9 cellular contexts compared by ENCODE assay signal in the genomic region with DNA sequence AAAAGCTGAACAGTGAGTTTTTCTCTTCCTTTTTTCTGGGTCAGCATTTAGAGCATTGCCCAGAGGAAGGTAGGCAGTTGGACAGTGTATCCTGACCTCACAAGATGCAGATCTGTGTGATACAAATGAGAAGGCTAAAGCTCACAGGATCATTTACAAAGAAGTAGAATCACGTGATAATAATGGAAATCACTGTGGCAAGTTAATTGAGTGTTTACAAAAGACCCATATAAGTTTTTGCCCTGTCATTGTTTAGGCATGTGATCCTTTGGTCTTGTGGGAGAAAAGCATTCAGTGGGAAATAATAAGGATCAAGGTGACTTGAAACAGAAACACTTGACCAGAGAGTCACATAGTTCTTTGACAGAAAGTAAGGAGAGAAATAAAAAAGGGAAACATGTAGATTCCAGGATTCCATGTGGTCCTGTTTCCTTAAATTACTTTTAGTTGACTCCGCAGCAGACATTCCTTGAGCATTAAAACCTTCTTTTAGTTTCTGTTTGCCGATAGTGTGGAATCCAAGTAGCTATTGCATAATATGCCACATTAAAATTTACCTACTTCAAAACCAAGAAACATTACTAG.
DNase-seq lines count a peak whose midpoint lies in the region; ATAC-seq and TF ChIP-seq lines count a peak whose summit lies in the region.
"Had no signal": no experiment of that assay in that cellular context is flagged by ENCODE, and none has a peak within 500 bp of the region (broad histone marks: within the 10 kb centered on the region; RNA-seq: fewer than 3 reads in every experiment).

No MANE protein-coding gene starts in this region.

- H3K23me2 ChIP-seq in H9 (ENCODE audit: insufficient read length, low read depth, low read length, poor library complexity, severe bottlenecking), result no peaks in the 10 kb centered on the region

- H3K4me1 ChIP-seq in H9 (ENCODE audit: insufficient read depth, low read length) (no peaks in the 10 kb centered on the region), thoracic aorta (ENCODE audit: control insufficient read depth in 1 of 2, low read depth in 2 of 2) (peaks cover 0 to 11% of the 10 kb centered on the region in 2 donors)

- no peak overlapping the region for H3T11ph ChIP-seq in H9 (ENCODE audit: low read length)

- no peak overlapping the region for H3K23ac ChIP-seq in H9 (ENCODE audit: insufficient read length, low read depth, low read length)

- H3K4me1 Mint-ChIP-seq in H9, result no peaks in the 10 kb centered on the region

- H3K4ac ChIP-seq in H9 (ENCODE audit: low read depth, low read length), result no peak overlapping the region

- no peak overlapping the region for H2BK20ac ChIP-seq in H9 (ENCODE audit: low read depth, low read length, poor library complexity, severe bottlenecking)

- no peak overlapping the region for H4K8ac ChIP-seq in H9 (replicated peaks; ENCODE audit: insufficient read length, low read depth, low read length)

- H3K4me3 Mint-ChIP-seq in H9, result no peak overlapping the region

- DNase-seq in H9, result no peak
- DNase-seq in astrocyte of the cerebellum (ENCODE audit: low read depth), result peak; percentile 90
- DNase-seq in kidney tubule cell (ENCODE audit: low spot score), result peak; percentile 88
- DNase-seq in thoracic aorta (ENCODE audit: low spot score), result no peak
- no peak for DNase-seq in epidermal melanocyte (ENCODE audit: insufficient read length, low spot score)
- DNase-seq in NCI-H510A treated with DMSO at 0.1 percent for 48 hours (lab: John Stamatoyannopoulos, UW), result no peak
- no peak for DNase-seq in lower leg skin (ENCODE audit: low spot score in 2 of 2)
- DNase-seq in medulla oblongata (ENCODE audit: extremely low spot score), result no peak
- DNase-seq: NCI-H2227 treated with DMSO at 0.1 percent for 48 hours had no signal

- H4K5ac ChIP-seq in H9 (ENCODE audit: insufficient read length, low read depth, low read length), result no peak overlapping the region

- no peak overlapping the region for H4K91ac ChIP-seq in H9 (ENCODE audit: insufficient read length, low read depth, low read length)

- no peaks in the 10 kb centered on the region for H4K20me1 ChIP-seq in H9 (ENCODE audit: control insufficient read depth, insufficient read depth, insufficient read length)

- no peak overlapping the region for H3K9ac ChIP-seq in H9 (ENCODE audit: extremely low read depth, insufficient read length, low read length)

- H3K14ac ChIP-seq in H9 (ENCODE audit: insufficient read depth, low read length), result no peak overlapping the region

- no peak overlapping the region for H3K4me3 ChIP-seq in astrocyte of the cerebellum (ENCODE audit: low read depth, low read length)
- no peak overlapping the region for H3K4me3 ChIP-seq in thoracic aorta
- no peak overlapping the region for H3K4me3 ChIP-seq in lower leg skin (ENCODE audit: low read depth, poor library complexity, severe bottlenecking)

- H3K27me3 Mint-ChIP-seq in H9 (ENCODE audit: low read depth), result no peaks in the 10 kb centered on the region

- H2BK120ac ChIP-seq in H9 (ENCODE audit: low read depth, low read length, poor library complexity, severe bottlenecking), result no peak overlapping the region

- peaks cover 4% of the 10 kb centered on the region for H3K36me3 ChIP-seq in thoracic aorta

- TF ChIP-seq CTCF in H9 (conservative IDR thresholded peaks at IDR 0.05), result no peak
- no peak for TF ChIP-seq CTCF in astrocyte of the cerebellum (IDR thresholded peaks at IDR 0.05; ENCODE audit: low read depth, low read length, missing control alignments)
- no peak for TF ChIP-seq CTCF in thoracic aorta (IDR thresholded peaks at IDR 0.05)
- no peak for TF ChIP-seq CTCF in lower leg skin (IDR thresholded peaks at IDR 0.05)

- no peak for ATAC-seq in thoracic aorta (ENCODE audit: insufficient number of reproducible peaks, low FRiP score, low read depth)

- H3K79me2 ChIP-seq in H9 (ENCODE audit: insufficient read depth, low read length), result no peaks in the 10 kb centered on the region

- H3K18ac ChIP-seq in H9 (ENCODE audit: insufficient read length, low read depth, low read length), result no peak overlapping the region

- H3K9me3 Mint-ChIP-seq in H9, result no peaks in the 10 kb centered on the region

- H3K79me1 ChIP-seq in H9 (ENCODE audit: insufficient read depth, low read depth, low read length, poor library complexity, severe bottlenecking), result no peaks in the 10 kb centered on the region

- H3K4me2 ChIP-seq in H9 (ENCODE audit: insufficient read depth, insufficient read length, low read length), result no peak overlapping the region

- peak overlapping the region in 2 of 3 experiments; percentile 45 to 71; a peak in 3 of 7 replicates for H3K27ac Mint-ChIP-seq in H9

- H2BK12ac ChIP-seq in H9 (ENCODE audit: insufficient read length, low read depth, low read length), result no peak overlapping the region

- H3K56ac ChIP-seq in H9 (ENCODE audit: insufficient read length, low read depth, low read length), result no peak overlapping the region

- H3K9me3 ChIP-seq in H9 (ENCODE audit: control insufficient read depth, low read depth, low read length) (no peaks in the 10 kb centered on the region), thoracic aorta (no peaks in the 10 kb centered on the region)

- H2AFZ ChIP-seq in H9 (ENCODE audit: low read length), result no peak overlapping the region

- no peak overlapping the region for H2BK15ac ChIP-seq in H9 (ENCODE audit: low read depth, low read length)

- H2BK5ac ChIP-seq in H9 (ENCODE audit: insufficient read length, low read length), result no peak overlapping the region

- no CpG with 5 or more reads among the region's 3 CpGs for WGBS in H9 (ENCODE audit: extremely low coverage, insufficient read length, low lambda C conversion rate)
- WGBS in lower leg skin, 2 donors, result 85 to 89% methylated on average over 3 of the region's 3 CpGs

- in situ Hi-C loops in astrocyte of the cerebellum (cut with HindIII; ENCODE audit: low sequenced_read_pairs), result no loop called here

- H3K36me3 Mint-ChIP-seq in H9 (ENCODE audit: insufficient read depth in 1 of 3, low read depth in 3 of 3), result peaks cover 3 to 13% (median 8%) of the 10 kb centered on the region in 3 experiments; a peak in 4 of 7 replicates

- no peaks in the 10 kb centered on the region for H3K27me3 ChIP-seq in H9 (ENCODE audit: insufficient read depth, low read length)
- H3K27me3 ChIP-seq in thoracic aorta (replicated peaks; ENCODE audit: insufficient read depth), result no peaks in the 10 kb centered on the region

- no peak for TF ChIP-seq POLR2A in lower leg skin (IDR thresholded peaks at IDR 0.05)

- H2AK5ac ChIP-seq in H9 (ENCODE audit: insufficient read length, low read length), result no peak overlapping the region

- H3K27ac ChIP-seq in H9 (ENCODE audit: insufficient read length, low read depth, low read length) (no peak overlapping the region), thoracic aorta (peak overlapping the region; percentile 11 to 27)

- intact Hi-C loops in lower leg skin (cut with DNase I; ENCODE audit: low total_unique reads), result loop anchor here (10.0 kb wide), 1 partner anchor 298 kb away; no protein-coding TSS in a partner anchor

Comparison
In these comparisons a context has a peak if more than half of its experiments do, and no peak if none do; other contexts are left out.
1. DNase-seq: peak in astrocyte of the cerebellum (single experiment) and kidney tubule cell (single experiment); none in H9 (single experiment), thoracic aorta (single experiment), epidermal melanocyte (single experiment), NCI-H510A treated with DMSO at 0.1 percent for 48 hours (single experiment), lower leg skin (0 of 2) and medulla oblongata (single experiment).